In the genomic region with DNA sequence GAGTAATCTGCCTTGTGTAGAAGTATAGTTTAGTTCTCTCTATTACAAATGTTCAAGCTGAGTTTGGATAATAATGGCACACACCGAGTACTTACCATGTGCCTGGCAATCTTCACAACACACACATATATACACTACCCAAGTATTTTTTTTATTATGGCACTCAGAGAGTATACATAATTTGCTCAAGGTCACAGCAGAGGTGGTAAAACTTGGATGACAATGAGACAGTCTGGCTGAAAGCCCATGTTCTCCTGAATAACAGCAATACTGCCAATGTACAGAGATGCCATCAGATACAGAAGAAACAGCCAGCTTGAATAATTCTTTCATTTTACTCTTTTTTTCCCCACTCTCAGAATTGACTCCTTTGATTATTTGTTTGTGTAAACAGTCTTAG, we compare ENCODE assay signal across 22 cellular contexts.
DNase-seq lines count a peak whose midpoint lies in the region; ATAC-seq and TF ChIP-seq lines count a peak whose summit lies in the region.
"Had no signal": no experiment of that assay in that cellular context is flagged by ENCODE, and none has a peak within 500 bp of the region (broad histone marks: within the 10 kb centered on the region; RNA-seq: fewer than 3 reads in every experiment).

No MANE protein-coding gene starts in this region.

- H3K4me1 ChIP-seq in mucosa of descending colon (ENCODE audit: low read depth): no peaks in the 10 kb centered on the region
- peaks cover 0 to 15% (median 6%) of the 10 kb centered on the region in 4 donors for H3K4me1 ChIP-seq in transverse colon
- H3K4me1 ChIP-seq in effector memory CD4-positive, alpha-beta T cell (ENCODE audit: control insufficient read depth, insufficient read depth, low read length, poor library complexity, severe bottlenecking): no peaks in the 10 kb centered on the region
- H3K4me1 ChIP-seq: A549; BE2C; BLaER1 treated with 17β-estradiol and CSF1 and Interleukin-3, amounts not matched to agents 10 nM and 100 nM had no signal

- TF ChIP-seq CTCF in VCaP (conservative IDR thresholded peaks at IDR 0.05) (no peak), mucosa of descending colon (IDR thresholded peaks at IDR 0.05) (no peak), transverse colon (IDR thresholded peaks at IDR 0.05) (no peak)

- peak overlapping the region; percentile 25 for H3K27ac ChIP-seq in VCaP
- peak overlapping the region in 3 of 4 donors; percentile 6 to 44 (median 37) for H3K27ac ChIP-seq in transverse colon
- H3K27ac ChIP-seq in effector memory CD4-positive, alpha-beta T cell (ENCODE audit: insufficient read depth, low read length, poor library complexity, severe bottlenecking): no peak overlapping the region
- H3K27ac ChIP-seq: A549; BLaER1 treated with 17β-estradiol and CSF1 and Interleukin-3, amounts not matched to agents 10 nM and 100 nM; GM23248 had no signal

- intact Hi-C loops in mucosa of descending colon (cut with DNase I, micrococcal nuclease) (no loop called here), transverse colon (cut with DNase I; ENCODE audit: low total_unique reads) (no loop called here)

- TF ChIP-seq POLR2A in transverse colon (IDR thresholded peaks at IDR 0.05): no peak

- ATAC-seq in mucosa of descending colon (peak; percentile 79), GM21515 (IDR thresholded peaks at IDR 0.05; ENCODE audit: unreplicated experiment) (no peak)
- ATAC-seq: A549, HCT116 had no signal

- 33 to 38% methylated on average over 1 of the region's 1 CpG for WGBS in transverse colon (ENCODE audit: low coverage in 1 of 2), 2 donors

- H3K9me3 ChIP-seq in mucosa of descending colon (no peaks in the 10 kb centered on the region), transverse colon (no peaks in the 10 kb centered on the region)
- no peaks in the 10 kb centered on the region for H3K9me3 ChIP-seq in effector memory CD4-positive, alpha-beta T cell (ENCODE audit: control insufficient read depth, low read length)
- H3K9me3 ChIP-seq: A549; BE2C; BLaER1 treated with 17β-estradiol and CSF1 and Interleukin-3, amounts not matched to agents 10 nM and 100 nM had no signal

- no peak for TF ChIP-seq EP300 in transverse colon (IDR thresholded peaks at IDR 0.05; ENCODE audit: low read depth)

- H3K27me3 ChIP-seq in transverse colon: no peaks in the 10 kb centered on the region
- no peaks in the 10 kb centered on the region for H3K27me3 ChIP-seq in effector memory CD4-positive, alpha-beta T cell (replicated peaks; ENCODE audit: control insufficient read depth, insufficient read depth, low read length, poor library complexity, severe bottlenecking)
- H3K27me3 ChIP-seq: BE2C; BLaER1 treated with 17β-estradiol and CSF1 and Interleukin-3, amounts not matched to agents 10 nM and 100 nM had no signal

- no peak overlapping the region for H3K4me3 ChIP-seq in mucosa of descending colon
- H3K4me3 ChIP-seq in transverse colon: no peak overlapping the region
- no peak overlapping the region for H3K4me3 ChIP-seq in effector memory CD4-positive, alpha-beta T cell (ENCODE audit: insufficient read depth, low read depth, low read length, poor library complexity, severe bottlenecking)
- H3K4me3 ChIP-seq: A549; BLaER1 treated with 17β-estradiol and CSF1 and Interleukin-3, amounts not matched to agents 10 nM and 100 nM; GM23248 had no signal

- in situ Hi-C loops in G401 (cut with HindIII; ENCODE audit: low sequenced_read_pairs) (no loop called here), transverse colon (cut with MboI; ENCODE audit: low pct_ligation_motif_present in 1 of 4, low pct_unique_long_range_greater_than_20kb in 1 of 4, low sequenced_read_pairs in 3 of 4) (no loop called here)

- peak; percentile 1 for DNase-seq in G401 (ENCODE audit: low spot score)
- DNase-seq in mucosa of descending colon: peak in 1 of 3 donors; percentile 72
- peak; percentile 19 for DNase-seq in transverse colon
- no peak for DNase-seq in effector CD4-positive, alpha-beta T cell
- DNase-seq in effector memory CD4-positive, alpha-beta T cell: no peak
- DNase-seq: 8988T; ACHN; AML-193; BE2C; CD4-positive, alpha-beta T cell; CD8-positive, alpha-beta memory T cell; DMS 273 treated with DMSO at 0.1 percent for 48 hours; DMS79; EL; GF-D8; GM23248; H9 had no signal

- H3K36me3 ChIP-seq in mucosa of descending colon (ENCODE audit: low read depth) (no peaks in the 10 kb centered on the region), transverse colon (no peaks in the 10 kb centered on the region)
- no peaks in the 10 kb centered on the region for H3K36me3 ChIP-seq in effector memory CD4-positive, alpha-beta T cell (ENCODE audit: control insufficient read depth, insufficient read depth, low read length)
- H3K36me3 ChIP-seq: BE2C; BLaER1 treated with 17β-estradiol and CSF1 and Interleukin-3, amounts not matched to agents 10 nM and 100 nM had no signal

Comparison
In these comparisons a context has a peak if more than half of its experiments do, and no peak if none do; other contexts are left out.
1. DNase-seq: peak in G401 (single experiment) and transverse colon (single experiment); none in effector CD4-positive, alpha-beta T cell (single experiment) and effector memory CD4-positive, alpha-beta T cell (0 of 3).